ENCODE assay signal across 1 cellular context in the genomic region with DNA sequence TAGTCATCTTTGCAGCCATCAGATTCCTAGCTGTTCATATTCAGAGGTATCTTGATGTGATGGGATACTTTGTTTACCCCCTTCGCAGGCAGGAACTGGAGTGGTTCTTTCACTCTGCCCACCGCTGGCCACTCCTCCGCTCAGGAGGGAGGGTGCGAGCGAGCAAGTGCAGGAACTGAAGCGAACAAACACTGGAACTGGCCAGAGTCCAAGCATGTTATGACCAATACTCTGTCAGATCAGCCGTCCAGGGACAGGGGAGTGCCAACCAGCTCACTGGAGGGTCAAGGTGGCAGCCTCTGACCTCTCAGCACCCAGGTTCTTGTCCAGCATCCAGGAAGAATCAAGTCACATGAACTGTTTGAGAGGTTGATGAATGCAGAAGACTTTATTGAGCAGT.
A peak's percentile ranks its signal among the peaks of the same experiment; 100 is the strongest.
TF ChIP-seq lines count a peak whose summit lies in the region.

No MANE protein-coding gene starts in this region.

TF ChIP-seq in HepG2, 621 proteins besides CTCF, POLR2A, EP300 and RAD21 (continued from another document and continues in another):
- TF ChIP-seq ZNF431 (CRISPR knock-in tag; IDR thresholded peaks at IDR 0.05; ENCODE audit: borderline replicate concordance, low read depth), result 0 out of 2 replicates have a peak, but pooled peaks have one; percentile 37
- no peak for TF ChIP-seq ZKSCAN5 (CRISPR knock-in tag; IDR thresholded peaks at IDR 0.05)
- no peak for TF ChIP-seq MAFF (IDR thresholded peaks at IDR 0.05; ENCODE audit: low read depth, low read length)
- no peak for TF ChIP-seq SALL2 (CRISPR knock-in tag; IDR thresholded peaks at IDR 0.05)
- no peak for TF ChIP-seq TRIM22 (IDR thresholded peaks at IDR 0.05)
- no peak for TF ChIP-seq ZNF616 (CRISPR knock-in tag; IDR thresholded peaks at IDR 0.05; ENCODE audit: low read depth)
- no peak for TF ChIP-seq RFXAP (CRISPR knock-in tag; IDR thresholded peaks at IDR 0.05; ENCODE audit: borderline replicate concordance)
- TF ChIP-seq FOXA1 (IDR thresholded peaks at IDR 0.05), result no peak
- TF ChIP-seq FOXA1 (CRISPR knock-in tag; IDR thresholded peaks at IDR 0.05), result 0 out of 2 replicates have a peak, but pooled peaks have one; percentile 22
- TF ChIP-seq, protein P1, sequence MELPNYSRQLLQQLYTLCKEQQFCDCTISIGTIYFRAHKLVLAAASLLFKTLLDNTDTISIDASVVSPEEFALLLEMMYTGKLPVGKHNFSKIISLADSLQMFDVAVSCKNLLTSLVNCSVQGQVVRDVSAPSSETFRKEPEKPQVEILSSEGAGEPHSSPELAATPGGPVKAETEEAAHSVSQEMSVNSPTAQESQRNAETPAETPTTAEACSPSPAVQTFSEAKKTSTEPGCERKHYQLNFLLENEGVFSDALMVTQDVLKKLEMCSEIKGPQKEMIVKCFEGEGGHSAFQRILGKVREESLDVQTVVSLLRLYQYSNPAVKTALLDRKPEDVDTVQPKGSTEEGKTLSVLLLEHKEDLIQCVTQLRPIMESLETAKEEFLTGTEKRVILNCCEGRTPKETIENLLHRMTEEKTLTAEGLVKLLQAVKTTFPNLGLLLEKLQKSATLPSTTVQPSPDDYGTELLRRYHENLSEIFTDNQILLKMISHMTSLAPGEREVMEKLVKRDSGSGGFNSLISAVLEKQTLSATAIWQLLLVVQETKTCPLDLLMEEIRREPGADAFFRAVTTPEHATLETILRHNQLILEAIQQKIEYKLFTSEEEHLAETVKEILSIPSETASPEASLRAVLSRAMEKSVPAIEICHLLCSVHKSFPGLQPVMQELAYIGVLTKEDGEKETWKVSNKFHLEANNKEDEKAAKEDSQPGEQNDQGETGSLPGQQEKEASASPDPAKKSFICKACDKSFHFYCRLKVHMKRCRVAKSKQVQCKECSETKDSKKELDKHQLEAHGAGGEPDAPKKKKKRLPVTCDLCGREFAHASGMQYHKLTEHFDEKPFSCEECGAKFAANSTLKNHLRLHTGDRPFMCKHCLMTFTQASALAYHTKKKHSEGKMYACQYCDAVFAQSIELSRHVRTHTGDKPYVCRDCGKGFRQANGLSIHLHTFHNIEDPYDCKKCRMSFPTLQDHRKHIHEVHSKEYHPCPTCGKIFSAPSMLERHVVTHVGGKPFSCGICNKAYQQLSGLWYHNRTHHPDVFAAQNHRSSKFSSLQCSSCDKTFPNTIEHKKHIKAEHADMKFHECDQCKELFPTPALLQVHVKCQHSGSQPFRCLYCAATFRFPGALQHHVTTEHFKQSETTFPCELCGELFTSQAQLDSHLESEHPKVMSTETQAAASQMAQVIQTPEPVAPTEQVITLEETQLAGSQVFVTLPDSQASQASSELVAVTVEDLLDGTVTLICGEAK (IDR thresholded peaks at IDR 0.05), result no peak
- TF ChIP-seq, protein P1 (CRISPR knock-in tag; IDR thresholded peaks at IDR 0.05), result no peak; the same call in 1 of the 2 replicates
- peak; percentile 96 for TF ChIP-seq SALL1 (CRISPR knock-in tag; IDR thresholded peaks at IDR 0.05)
- no peak for TF ChIP-seq TEAD2 (CRISPR knock-in tag; IDR thresholded peaks at IDR 0.05)
- TF ChIP-seq, protein P2, sequence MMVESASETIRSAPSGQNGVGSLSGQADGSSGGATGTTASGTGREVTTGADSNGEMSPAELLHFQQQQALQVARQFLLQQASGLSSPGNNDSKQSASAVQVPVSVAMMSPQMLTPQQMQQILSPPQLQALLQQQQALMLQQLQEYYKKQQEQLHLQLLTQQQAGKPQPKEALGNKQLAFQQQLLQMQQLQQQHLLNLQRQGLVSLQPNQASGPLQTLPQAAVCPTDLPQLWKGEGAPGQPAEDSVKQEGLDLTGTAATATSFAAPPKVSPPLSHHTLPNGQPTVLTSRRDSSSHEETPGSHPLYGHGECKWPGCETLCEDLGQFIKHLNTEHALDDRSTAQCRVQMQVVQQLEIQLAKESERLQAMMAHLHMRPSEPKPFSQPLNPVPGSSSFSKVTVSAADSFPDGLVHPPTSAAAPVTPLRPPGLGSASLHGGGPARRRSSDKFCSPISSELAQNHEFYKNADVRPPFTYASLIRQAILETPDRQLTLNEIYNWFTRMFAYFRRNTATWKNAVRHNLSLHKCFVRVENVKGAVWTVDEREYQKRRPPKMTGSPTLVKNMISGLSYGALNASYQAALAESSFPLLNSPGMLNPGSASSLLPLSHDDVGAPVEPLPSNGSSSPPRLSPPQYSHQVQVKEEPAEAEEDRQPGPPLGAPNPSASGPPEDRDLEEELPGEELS (CRISPR knock-in tag; IDR thresholded peaks at IDR 0.05), result no peak; the same call in 1 of the 2 replicates
- no peak for TF ChIP-seq REPIN1 (CRISPR knock-in tag; IDR thresholded peaks at IDR 0.05; ENCODE audit: borderline replicate concordance, low read depth)
- TF ChIP-seq ZNF264 (CRISPR knock-in tag; IDR thresholded peaks at IDR 0.05), result 0 out of 2 replicates have a peak, but pooled peaks have one; percentile 26
- no peak for TF ChIP-seq ATF2 (CRISPR knock-in tag; IDR thresholded peaks at IDR 0.05)
- TF ChIP-seq BHLHE40 (IDR thresholded peaks at IDR 0.05; ENCODE audit: low read length), result no peak
- TF ChIP-seq CCDC6 (CRISPR knock-in tag; IDR thresholded peaks at IDR 0.05), result no peak
- TF ChIP-seq HDAC1 (CRISPR knock-in tag; IDR thresholded peaks at IDR 0.05), result peak; percentile 30; the same call in 1 of the 2 replicates
- no peak for TF ChIP-seq GRHL1 (CRISPR knock-in tag; conservative IDR thresholded peaks at IDR 0.05)
- no peak for TF ChIP-seq ETS1 (CRISPR knock-in tag; IDR thresholded peaks at IDR 0.05)
- TF ChIP-seq HOXD1 (CRISPR knock-in tag; IDR thresholded peaks at IDR 0.05), result no peak
- TF ChIP-seq ZNF121 (CRISPR knock-in tag; IDR thresholded peaks at IDR 0.05), result no peak
- TF ChIP-seq DNMT1 (CRISPR knock-in tag; IDR thresholded peaks at IDR 0.05), result no peak
- TF ChIP-seq, protein P3, sequence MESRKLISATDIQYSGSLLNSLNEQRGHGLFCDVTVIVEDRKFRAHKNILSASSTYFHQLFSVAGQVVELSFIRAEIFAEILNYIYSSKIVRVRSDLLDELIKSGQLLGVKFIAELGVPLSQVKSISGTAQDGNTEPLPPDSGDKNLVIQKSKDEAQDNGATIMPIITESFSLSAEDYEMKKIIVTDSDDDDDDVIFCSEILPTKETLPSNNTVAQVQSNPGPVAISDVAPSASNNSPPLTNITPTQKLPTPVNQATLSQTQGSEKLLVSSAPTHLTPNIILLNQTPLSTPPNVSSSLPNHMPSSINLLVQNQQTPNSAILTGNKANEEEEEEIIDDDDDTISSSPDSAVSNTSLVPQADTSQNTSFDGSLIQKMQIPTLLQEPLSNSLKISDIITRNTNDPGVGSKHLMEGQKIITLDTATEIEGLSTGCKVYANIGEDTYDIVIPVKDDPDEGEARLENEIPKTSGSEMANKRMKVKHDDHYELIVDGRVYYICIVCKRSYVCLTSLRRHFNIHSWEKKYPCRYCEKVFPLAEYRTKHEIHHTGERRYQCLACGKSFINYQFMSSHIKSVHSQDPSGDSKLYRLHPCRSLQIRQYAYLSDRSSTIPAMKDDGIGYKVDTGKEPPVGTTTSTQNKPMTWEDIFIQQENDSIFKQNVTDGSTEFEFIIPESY (CRISPR knock-in tag; IDR thresholded peaks at IDR 0.05), result no peak
- TF ChIP-seq CEBPG (CRISPR knock-in tag; IDR thresholded peaks at IDR 0.05), result 0 out of 2 replicates have a peak, but pooled peaks have one; percentile 14
- no peak for TF ChIP-seq MNT (IDR thresholded peaks at IDR 0.05)
- no peak for TF ChIP-seq NR0B2 (CRISPR knock-in tag; IDR thresholded peaks at IDR 0.05)
- no peak for TF ChIP-seq ZNF580 (CRISPR knock-in tag; IDR thresholded peaks at IDR 0.05; ENCODE audit: borderline replicate concordance, low read depth)
- no peak for TF ChIP-seq SMAD1 (CRISPR knock-in tag; IDR thresholded peaks at IDR 0.05; ENCODE audit: borderline replicate concordance, low read depth)
- TF ChIP-seq MYNN (CRISPR knock-in tag; IDR thresholded peaks at IDR 0.05; ENCODE audit: low read depth), result no peak
